In the genomic region with DNA sequence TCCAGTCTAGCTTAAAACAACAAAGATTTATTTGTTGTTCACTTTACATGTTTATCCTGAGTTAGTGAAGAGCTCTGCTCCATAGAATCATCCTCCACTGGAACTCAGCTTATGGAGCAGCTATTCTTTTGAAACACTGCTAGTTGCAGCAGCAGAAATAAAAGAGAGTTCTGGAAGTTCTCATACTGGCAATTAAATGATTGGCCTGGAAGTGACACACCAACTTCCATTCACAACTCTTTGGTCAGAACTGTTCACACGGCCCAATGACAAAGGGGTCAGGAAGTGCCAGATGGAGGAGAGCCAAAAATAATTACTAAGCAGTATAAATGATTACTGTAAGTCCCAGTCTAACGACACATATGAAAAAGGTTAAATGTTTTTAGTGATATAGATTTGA, we compare ENCODE assay signal across 9 cellular contexts. TPM values are rescaled to one million over a fixed set of nuclear protein-coding genes. Genes with fewer than 3 reads are reported as not detected.
A peak's percentile ranks its signal among the peaks of the same experiment; 100 is the strongest.
DNase-seq lines count a peak whose midpoint lies in the region; ATAC-seq, FAIRE-seq and TF ChIP-seq lines count a peak whose summit lies in the region.
"Had no signal": no experiment of that assay in that cellular context is flagged by ENCODE, and none has a peak within 500 bp of the region (broad histone marks: within the 10 kb centered on the region; RNA-seq: fewer than 3 reads in every experiment).

No MANE protein-coding gene starts in this region.

- no peaks in the 10 kb centered on the region for H3K27me3 ChIP-seq in suprapubic skin
- H3K27me3 ChIP-seq in Peyer's patch: no peaks in the 10 kb centered on the region

- H3K36me3 ChIP-seq in suprapubic skin (no peaks in the 10 kb centered on the region), Peyer's patch (no peaks in the 10 kb centered on the region)

- no peaks in the 10 kb centered on the region for H3K9me3 ChIP-seq in suprapubic skin
- H3K9me3 ChIP-seq in Peyer's patch: no peaks in the 10 kb centered on the region

- peak; percentile 13 for FAIRE-seq in frontal cortex (lab: Jason Lieb, UNC)
- no peak for FAIRE-seq in GM19239 (lab: Jason Lieb, UNC)

- H3K27ac ChIP-seq in suprapubic skin (no peak overlapping the region), Peyer's patch (peak overlapping the region in 1 of 4 donors; percentile 22)

- H3K4me1 ChIP-seq in suprapubic skin (peaks cover 55% of the 10 kb centered on the region), Peyer's patch (peaks cover 0 to 17% (median 0%) of the 10 kb centered on the region in 4 donors)

- TF ChIP-seq CTCF in suprapubic skin (IDR thresholded peaks at IDR 0.05): no peak
- no peak for TF ChIP-seq CTCF in Peyer's patch (IDR thresholded peaks at IDR 0.05)

- H3K4me3 ChIP-seq in skeletal muscle cell (ENCODE audit: low read depth, low read length) (no peak overlapping the region), suprapubic skin (no peak overlapping the region), Peyer's patch (no peak overlapping the region)
- H3K4me3 ChIP-seq: lung had no signal

- WGBS in suprapubic skin: 4% methylated on average over 2 of the region's 2 CpGs

- TF ChIP-seq POLR2A in suprapubic skin (IDR thresholded peaks at IDR 0.05): no peak
- no peak for TF ChIP-seq POLR2A in Peyer's patch (IDR thresholded peaks at IDR 0.05)

- peak; percentile 79 for ATAC-seq in SK-N-SH treated with all-trans-retinoic acid at 6 μM for 48 hours

- DNase-seq in HCEC 1CT (peak; percentile 85), frontal cortex (ENCODE audit: low spot score in 2 of 2) (peak in 1 of 2 donors; percentile 34), skeletal muscle cell (ENCODE audit: low read depth) (peak; percentile 62), SKM-1 (lab: John Stamatoyannopoulos, UW; ENCODE audit: unreplicated experiment) (no peak), suprapubic skin (ENCODE audit: low spot score in 2 of 2) (no peak), GM19239 (ENCODE audit: insufficient read length, low spot score) (no peak), Peyer's patch (no peak)

- TF ChIP-seq EP300 in suprapubic skin (IDR thresholded peaks at IDR 0.05): no peak

TF ChIP-seq in SK-N-SH treated with all-trans-retinoic acid at 6 μM for 48 hours, 23 proteins besides CTCF, POLR2A, EP300 and RAD21:
- TF ChIP-seq ZFP3 (CRISPR knock-in tag; IDR thresholded peaks at IDR 0.05): no peak
- peak; percentile 81 for TF ChIP-seq ISL1 (CRISPR knock-in tag; IDR thresholded peaks at IDR 0.05)
- TF ChIP-seq SNAI2 (CRISPR knock-in tag; IDR thresholded peaks at IDR 0.05): peak; percentile 74; the same call in 1 of the 2 replicates
- TF ChIP-seq BACH2 (CRISPR knock-in tag; IDR thresholded peaks at IDR 0.05; ENCODE audit: borderline replicate concordance): no peak
- TF ChIP-seq, protein P1, sequence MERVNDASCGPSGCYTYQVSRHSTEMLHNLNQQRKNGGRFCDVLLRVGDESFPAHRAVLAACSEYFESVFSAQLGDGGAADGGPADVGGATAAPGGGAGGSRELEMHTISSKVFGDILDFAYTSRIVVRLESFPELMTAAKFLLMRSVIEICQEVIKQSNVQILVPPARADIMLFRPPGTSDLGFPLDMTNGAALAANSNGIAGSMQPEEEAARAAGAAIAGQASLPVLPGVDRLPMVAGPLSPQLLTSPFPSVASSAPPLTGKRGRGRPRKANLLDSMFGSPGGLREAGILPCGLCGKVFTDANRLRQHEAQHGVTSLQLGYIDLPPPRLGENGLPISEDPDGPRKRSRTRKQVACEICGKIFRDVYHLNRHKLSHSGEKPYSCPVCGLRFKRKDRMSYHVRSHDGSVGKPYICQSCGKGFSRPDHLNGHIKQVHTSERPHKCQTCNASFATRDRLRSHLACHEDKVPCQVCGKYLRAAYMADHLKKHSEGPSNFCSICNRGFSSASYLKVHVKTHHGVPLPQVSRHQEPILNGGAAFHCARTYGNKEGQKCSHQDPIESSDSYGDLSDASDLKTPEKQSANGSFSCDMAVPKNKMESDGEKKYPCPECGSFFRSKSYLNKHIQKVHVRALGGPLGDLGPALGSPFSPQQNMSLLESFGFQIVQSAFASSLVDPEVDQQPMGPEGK (CRISPR knock-in tag; IDR thresholded peaks at IDR 0.05; ENCODE audit: borderline replicate concordance): peak; percentile 54; the same call in 1 of the 2 replicates
- TF ChIP-seq, protein P2, sequence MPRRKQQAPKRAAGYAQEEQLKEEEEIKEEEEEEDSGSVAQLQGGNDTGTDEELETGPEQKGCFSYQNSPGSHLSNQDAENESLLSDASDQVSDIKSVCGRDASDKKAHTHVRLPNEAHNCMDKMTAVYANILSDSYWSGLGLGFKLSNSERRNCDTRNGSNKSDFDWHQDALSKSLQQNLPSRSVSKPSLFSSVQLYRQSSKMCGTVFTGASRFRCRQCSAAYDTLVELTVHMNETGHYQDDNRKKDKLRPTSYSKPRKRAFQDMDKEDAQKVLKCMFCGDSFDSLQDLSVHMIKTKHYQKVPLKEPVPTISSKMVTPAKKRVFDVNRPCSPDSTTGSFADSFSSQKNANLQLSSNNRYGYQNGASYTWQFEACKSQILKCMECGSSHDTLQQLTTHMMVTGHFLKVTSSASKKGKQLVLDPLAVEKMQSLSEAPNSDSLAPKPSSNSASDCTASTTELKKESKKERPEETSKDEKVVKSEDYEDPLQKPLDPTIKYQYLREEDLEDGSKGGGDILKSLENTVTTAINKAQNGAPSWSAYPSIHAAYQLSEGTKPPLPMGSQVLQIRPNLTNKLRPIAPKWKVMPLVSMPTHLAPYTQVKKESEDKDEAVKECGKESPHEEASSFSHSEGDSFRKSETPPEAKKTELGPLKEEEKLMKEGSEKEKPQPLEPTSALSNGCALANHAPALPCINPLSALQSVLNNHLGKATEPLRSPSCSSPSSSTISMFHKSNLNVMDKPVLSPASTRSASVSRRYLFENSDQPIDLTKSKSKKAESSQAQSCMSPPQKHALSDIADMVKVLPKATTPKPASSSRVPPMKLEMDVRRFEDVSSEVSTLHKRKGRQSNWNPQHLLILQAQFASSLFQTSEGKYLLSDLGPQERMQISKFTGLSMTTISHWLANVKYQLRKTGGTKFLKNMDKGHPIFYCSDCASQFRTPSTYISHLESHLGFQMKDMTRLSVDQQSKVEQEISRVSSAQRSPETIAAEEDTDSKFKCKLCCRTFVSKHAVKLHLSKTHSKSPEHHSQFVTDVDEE (CRISPR knock-in tag; IDR thresholded peaks at IDR 0.05): peak; percentile 92; the same call in 1 of the 2 replicates
- peak; percentile 82 for TF ChIP-seq TCF4 (CRISPR knock-in tag; IDR thresholded peaks at IDR 0.05; ENCODE audit: borderline replicate concordance)
- TF ChIP-seq, protein P3, sequence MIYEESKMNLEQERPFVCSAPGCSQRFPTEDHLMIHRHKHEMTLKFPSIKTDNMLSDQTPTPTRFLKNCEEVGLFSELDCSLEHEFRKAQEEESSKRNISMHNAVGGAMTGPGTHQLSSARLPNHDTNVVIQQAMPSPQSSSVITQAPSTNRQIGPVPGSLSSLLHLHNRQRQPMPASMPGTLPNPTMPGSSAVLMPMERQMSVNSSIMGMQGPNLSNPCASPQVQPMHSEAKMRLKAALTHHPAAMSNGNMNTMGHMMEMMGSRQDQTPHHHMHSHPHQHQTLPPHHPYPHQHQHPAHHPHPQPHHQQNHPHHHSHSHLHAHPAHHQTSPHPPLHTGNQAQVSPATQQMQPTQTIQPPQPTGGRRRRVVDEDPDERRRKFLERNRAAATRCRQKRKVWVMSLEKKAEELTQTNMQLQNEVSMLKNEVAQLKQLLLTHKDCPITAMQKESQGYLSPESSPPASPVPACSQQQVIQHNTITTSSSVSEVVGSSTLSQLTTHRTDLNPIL (CRISPR knock-in tag; IDR thresholded peaks at IDR 0.05; ENCODE audit: low read depth): no peak
- TF ChIP-seq ZNF8 (CRISPR knock-in tag; IDR thresholded peaks at IDR 0.05): no peak
- no peak for TF ChIP-seq ZNF565 (CRISPR knock-in tag; conservative IDR thresholded peaks at IDR 0.05; ENCODE audit: low read depth)

RNA-seq across cellular contexts. Expression of a gene that starts 39.1 kb away (rescaled TPM):
- total RNA-seq in frontal cortex (212 TPM), suprapubic skin (10 to 100 TPM; 30.8 to 62.9 (median 47.2) TPM), Peyer's patch (10 to 100 TPM; 43.0 to 77.2 (median 51.3) TPM)

Comparison
In these comparisons a context has a peak if more than half of its experiments do, and no peak if none do; other contexts are left out.
1. DNase-seq: peak in HCEC 1CT (single experiment) and skeletal muscle cell (single experiment); none in SKM-1 (single experiment), suprapubic skin (0 of 2), GM19239 (single experiment) and Peyer's patch (0 of 3).